Comparison of ENCODE assay signal across 9 cellular contexts in genomic region chr2:219388127-219388844, GRCh38. TPM values are rescaled to one million over a fixed set of nuclear protein-coding genes. Genes with fewer than 3 reads are reported as not detected.
DNase-seq lines count a peak whose midpoint lies in the region; ATAC-seq lines count a peak whose summit lies in the region.
"Had no signal": no experiment of that assay in that cellular context is flagged by ENCODE, and none has a peak within 500 bp of the region (broad histone marks: within the 10 kb centered on the region; RNA-seq: fewer than 3 reads in every experiment).

No MANE protein-coding gene starts in this region.

- peak; percentile 85 for ATAC-seq in HG03432 (IDR thresholded peaks at IDR 0.05; ENCODE audit: unreplicated experiment)

- peak; percentile 99 for DNase-seq in Ammon's horn (ENCODE audit: low spot score)
- peak; percentile 91 for DNase-seq in GM19238 (ENCODE audit: insufficient read length, low spot score)
- DNase-seq in NCI-H460 (ENCODE audit: extremely low read depth, low read depth): peak; percentile 93
- peak; percentile 99 for DNase-seq in activated CD4-positive, alpha-beta T cell treated with anti-CD3 and anti-CD28 coated beads for 1 hour
- DNase-seq in cerebellum (ENCODE audit: low spot score): peak; percentile 99
- DNase-seq in kidney tubule cell (ENCODE audit: low spot score): peak; percentile 95
- peak; percentile 98 to 99 for DNase-seq in stimulated activated CD4-positive, alpha-beta T cell treated with anti-CD3 and anti-CD28 coated beads, Interleukin-15, amount 100 ng/mL, for 48 hours (ENCODE audit: low read depth in 2 of 2)

RNA-seq across cellular contexts. Expression of gene DNPEP, which starts 0.6 kb away (rescaled TPM):
- total RNA-seq in NCI-H460 (2014; rRNA removed; shearing (Covaris generic)): 50.8 and 55.2 TPM in 2 replicates
- polyA plus RNA-seq in NCI-H460 (2014; cell fraction: nucleus; rRNA removed): 119 and 121 TPM in 2 replicates
- 15.0 TPM for total RNA-seq in cerebellum

RNA-seq across cellular contexts. Expression of gene DES, which starts 29.9 kb away (rescaled TPM):
- total RNA-seq in NCI-H460 (2014; rRNA removed; shearing (Covaris generic)): 0.38 and 0.50 TPM in 2 replicates
- 1.2 and 2.0 TPM in 2 replicates for polyA plus RNA-seq in NCI-H460 (2014; cell fraction: nucleus; rRNA removed)
- total RNA-seq in cerebellum: 2.0 TPM
- total RNA-seq: activated CD8-positive, alpha-beta memory T cell treated with anti-CD3 and anti-CD28 coated beads for 36 hours had no signal

RNA-seq across cellular contexts. Expression of gene SPEG, which starts 46.4 kb away (rescaled TPM):
- 0.29 and 0.99 TPM in 2 replicates for total RNA-seq in NCI-H460 (2014; rRNA removed; shearing (Covaris generic))
- polyA plus RNA-seq in NCI-H460 (2014; cell fraction: nucleus; rRNA removed): 1.4 and 7.4 TPM in 2 replicates
- total RNA-seq in cerebellum: 11.3 TPM

RNA-seq across cellular contexts. Expression of gene RESP18, which starts 55.7 kb away (rescaled TPM):
- not detected in 2 replicates for total RNA-seq in NCI-H460 (2014; rRNA removed; shearing (Covaris generic))
- not detected in 2 replicates for polyA plus RNA-seq in NCI-H460 (2014; cell fraction: nucleus; rRNA removed)
- total RNA-seq in cerebellum: 1.1 TPM
- total RNA-seq: activated CD8-positive, alpha-beta memory T cell treated with anti-CD3 and anti-CD28 coated beads for 36 hours had no signal

Comparison
In these comparisons a context has a peak if more than half of its experiments do, and no peak if none do; other contexts are left out.
1. Peak in every context shown above with its lines: DNase-seq and ATAC-seq.